18 cellular contexts compared by ENCODE assay signal in the genomic region with DNA sequence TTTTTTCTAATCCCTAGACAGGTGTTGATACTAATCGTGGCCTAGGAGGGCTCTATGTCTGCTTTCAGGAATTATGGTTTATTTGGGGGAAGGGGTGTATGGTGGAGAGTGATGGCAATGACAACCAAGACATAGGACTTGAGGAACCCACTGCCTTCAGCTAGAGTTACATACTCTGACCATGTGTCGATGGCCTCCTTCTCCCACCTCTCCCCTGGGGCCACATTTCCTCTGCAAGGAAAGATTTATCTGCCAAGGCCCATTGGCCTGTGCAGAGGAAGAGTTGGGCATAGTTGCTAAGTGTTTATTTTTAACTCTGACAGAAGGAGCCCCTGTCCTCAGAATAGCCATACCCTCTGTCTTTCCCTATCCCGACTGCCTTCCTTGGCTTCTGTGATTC. TPM values are rescaled to one million over a fixed set of nuclear protein-coding genes. Genes with fewer than 3 reads are reported as not detected.
DNase-seq lines count a peak whose midpoint lies in the region; ATAC-seq, FAIRE-seq and TF ChIP-seq lines count a peak whose summit lies in the region.
"Had no signal": no experiment of that assay in that cellular context is flagged by ENCODE, and none has a peak within 500 bp of the region (broad histone marks: within the 10 kb centered on the region; RNA-seq: fewer than 3 reads in every experiment).

No MANE protein-coding gene starts in this region.

- H3K27me3 ChIP-seq in BLaER1 (no peaks in the 10 kb centered on the region), testis (no peaks in the 10 kb centered on the region)
- H3K27me3 ChIP-seq: left lung had no signal

- H3K4me3 ChIP-seq in BLaER1 (peak overlapping the region; percentile 47), testis (no peak overlapping the region)
- H3K4me3 ChIP-seq: GM12878, left lung, skin epidermis had no signal

- H3K27ac ChIP-seq in BLaER1, result peak overlapping the region; percentile 52; the same call in 1 of the 2 replicates
- H3K27ac ChIP-seq in testis, result no peak overlapping the region
- H3K27ac ChIP-seq: RWPE1 had no signal

- no peak for FAIRE-seq in urothelium cell line (lab: Jason Lieb, UNC)
- FAIRE-seq: GM12878 had no signal

- H3K27me3 Mint-ChIP-seq in T-helper 17 cell (no peaks in the 10 kb centered on the region), progenitor cell of endocrine pancreas (no peaks in the 10 kb centered on the region)
- H3K27me3 Mint-ChIP-seq: activated B cell treated with CpG ODN at 0.5 μM for 24 hours; stimulated activated memory B cell treated with anti-CD40 and anti-IgM and Interleukin-4, amounts not matched to agents 10 μg/mL and 1 μg/mL and 100 μg/mL, for 72 hours had no signal

- peak overlapping the region; percentile 90 for H3K4me2 ChIP-seq in BLaER1

- H3K9me3 Mint-ChIP-seq in progenitor cell of endocrine pancreas (ENCODE audit: low read depth), result no peaks in the 10 kb centered on the region
- H3K9me3 Mint-ChIP-seq: activated B cell treated with CpG ODN at 0.5 μM for 24 hours; stimulated activated memory B cell treated with anti-CD40 and anti-IgM and Interleukin-4, amounts not matched to agents 10 μg/mL and 1 μg/mL and 100 μg/mL, for 72 hours had no signal

- intact Hi-C loops in testis (cut with DNase I; ENCODE audit: low total_unique reads), result no loop called here

- peaks cover 100% of the 10 kb centered on the region for H4K20me1 ChIP-seq in BLaER1

- H3K9ac ChIP-seq in BLaER1, result peak overlapping the region; percentile 74; the same call in 1 of the 2 replicates

- TF ChIP-seq CTCF in progenitor cell of endocrine pancreas (IDR thresholded peaks at IDR 0.05; ENCODE audit: unreplicated experiment), result no peak
- no peak for TF ChIP-seq CTCF in testis (IDR thresholded peaks at IDR 0.05)

- no peak for TF ChIP-seq POLR2A in testis (IDR thresholded peaks at IDR 0.05)

- H3K36me3 ChIP-seq in BLaER1 (peaks cover 80% of the 10 kb centered on the region), testis (ENCODE audit: low read depth, missing control alignments) (no peaks in the 10 kb centered on the region)

- H3K4me1 ChIP-seq in BLaER1 (peaks cover 99% of the 10 kb centered on the region), testis (peaks cover 69% of the 10 kb centered on the region)

- H3K4me3 Mint-ChIP-seq in T-helper 17 cell, result no peak overlapping the region
- H3K4me3 Mint-ChIP-seq in progenitor cell of endocrine pancreas (ENCODE audit: low read depth), result no peak overlapping the region
- H3K4me3 Mint-ChIP-seq: activated B cell treated with CpG ODN at 0.5 μM for 24 hours; stimulated activated memory B cell treated with anti-CD40 and anti-IgM and Interleukin-4, amounts not matched to agents 10 μg/mL and 1 μg/mL and 100 μg/mL, for 72 hours had no signal

- WGBS in testis, 2 donors, result 59 to 73% methylated on average over 3 of the region's 3 CpGs

- H3K36me3 Mint-ChIP-seq in T-helper 17 cell (ENCODE audit: low read depth) (peaks cover 14% of the 10 kb centered on the region), progenitor cell of endocrine pancreas (ENCODE audit: insufficient read depth) (peaks cover 8% of the 10 kb centered on the region)

- H3K27ac Mint-ChIP-seq in T-helper 17 cell (peak overlapping the region; percentile 41), progenitor cell of endocrine pancreas (peak overlapping the region; percentile 87)
- H3K27ac Mint-ChIP-seq: activated B cell treated with CpG ODN at 0.5 μM for 24 hours; stimulated activated memory B cell treated with anti-CD40 and anti-IgM and Interleukin-4, amounts not matched to agents 10 μg/mL and 1 μg/mL and 100 μg/mL, for 72 hours had no signal

- H3K9me3 ChIP-seq in BLaER1 (peaks cover 8% of the 10 kb centered on the region; the same call in 1 of the 2 replicates), T-helper 17 cell (ENCODE audit: control insufficient read depth, low read length, poor library complexity, severe bottlenecking) (no peaks in the 10 kb centered on the region), testis (no peaks in the 10 kb centered on the region)
- H3K9me3 ChIP-seq: left lung had no signal

- DNase-seq in T-helper 17 cell (no peak), left kidney (ENCODE audit: low read depth, low spot score) (peak; percentile 41), progenitor cell of endocrine pancreas (ENCODE audit: low spot score, unreplicated experiment) (no peak), NCI-H146 (lab: John Stamatoyannopoulos, UW) (no peak), urothelium cell line (ENCODE audit: low spot score) (no peak), globus pallidus (ENCODE audit: low spot score) (no peak), testis (no peak)
- DNase-seq: activated B cell treated with CpG ODN at 0.5 μM for 24 hours; activated effector memory CD4-positive, alpha-beta T cell treated with Interleukin-2 at 50 U/mL for 16 hours; left lung; NCI-H1092; NCI-H2171 treated with DMSO at 0.1 percent for 48 hours had no signal

- ATAC-seq in T-helper 17 cell, result no peak
- ATAC-seq: esophagus mucosa; GM12878; stimulated activated memory B cell treated with anti-CD40 and anti-IgM and Interleukin-4, amounts not matched to agents 10 μg/mL and 1 μg/mL and 100 μg/mL, for 72 hours had no signal

- H3K4me1 Mint-ChIP-seq in T-helper 17 cell (peaks cover 81% of the 10 kb centered on the region), progenitor cell of endocrine pancreas (ENCODE audit: low read depth) (peaks cover 57% of the 10 kb centered on the region)

RNA-seq across cellular contexts. Expression of a gene that starts 9.4 kb away (rescaled TPM):
- total RNA-seq in T-helper 17 cell (100 to 1,000 TPM; 181 to 182 TPM), progenitor cell of endocrine pancreas (60.8 and 64.9 TPM in 2 replicates), testis (10 to 100 TPM; 66.3 to 69.1 TPM)
- polyA plus RNA-seq in testis (ENCODE audit: insufficient read depth, low read depth, low replicate concordance), result 76.5 TPM

RNA-seq across cellular contexts. Expression of a gene that starts 58.8 kb away (rescaled TPM):
- total RNA-seq in T-helper 17 cell (1 to 10 TPM; 3.0 to 3.6 TPM), progenitor cell of endocrine pancreas (8.4 and 9.1 TPM in 2 replicates), testis (10 to 100 TPM; 36.4 to 40.6 TPM)
- polyA plus RNA-seq in testis (ENCODE audit: insufficient read depth, low read depth, low replicate concordance), result 143 TPM
